9 cellular contexts compared by ENCODE assay signal in genomic region chrX:136168929-136169735, GRCh38. TPM values are rescaled to one million over a fixed set of nuclear protein-coding genes. Genes with fewer than 3 reads are reported as not detected.
A peak's percentile ranks its signal among the peaks of the same experiment; 100 is the strongest.
DNase-seq lines count a peak whose midpoint lies in the region; ATAC-seq and TF ChIP-seq lines count a peak whose summit lies in the region.
"Had no signal": no experiment of that assay in that cellular context is flagged by ENCODE, and none has a peak within 500 bp of the region (broad histone marks: within the 10 kb centered on the region; RNA-seq: fewer than 3 reads in every experiment).

No MANE protein-coding gene starts in this region.

- DNase-seq in Ammon's horn (ENCODE audit: low spot score) (peak; percentile 45), NCI-H226 (peak; percentile 32), endothelial cell (ENCODE audit: low spot score) (peak; percentile 31), MM.1S (no peak), ACHN (no peak)
- DNase-seq in activated CD4-positive, alpha-beta T cell treated with anti-CD3 and anti-CD28 coated beads for 36 hours, result no peak
- no peak for DNase-seq in activated CD4-positive, alpha-beta T cell treated with anti-CD3 and anti-CD28 coated beads, Interleukin-2, amount 10 ng/mL, durations not matched to agents 7 days and 5 days
- DNase-seq: T-helper 1 cell had no signal

- peak overlapping the region; percentile 48 for H3K27ac Mint-ChIP-seq in endothelial cell (ENCODE audit: unreplicated experiment)
- H3K27ac Mint-ChIP-seq in activated CD4-positive, alpha-beta T cell treated with anti-CD3 and anti-CD28 coated beads for 36 hours, result no peak overlapping the region
- H3K27ac Mint-ChIP-seq in activated CD4-positive, alpha-beta T cell treated with anti-CD3 and anti-CD28 coated beads, Interleukin-2, amount 10 ng/mL, durations not matched to agents 7 days and 5 days, result no peak overlapping the region

- no peaks in the 10 kb centered on the region for H3K9me3 ChIP-seq in muscle layer of colon (ENCODE audit: low read length)
- H3K9me3 ChIP-seq in MM.1S (replicated peaks; ENCODE audit: insufficient read depth, low read length), result no peaks in the 10 kb centered on the region

- no peaks in the 10 kb centered on the region for H3K9me3 Mint-ChIP-seq in endothelial cell (ENCODE audit: unreplicated experiment)
- H3K9me3 Mint-ChIP-seq in activated CD4-positive, alpha-beta T cell treated with anti-CD3 and anti-CD28 coated beads for 36 hours (ENCODE audit: low read depth), result no peaks in the 10 kb centered on the region
- no peaks in the 10 kb centered on the region for H3K9me3 Mint-ChIP-seq in activated CD4-positive, alpha-beta T cell treated with anti-CD3 and anti-CD28 coated beads, Interleukin-2, amount 10 ng/mL, durations not matched to agents 7 days and 5 days

- H3K9ac ChIP-seq in muscle layer of colon (ENCODE audit: low read length) (peak overlapping the region; percentile 55), MM.1S (ENCODE audit: low read length) (no peak overlapping the region)

- intact Hi-C loops in activated CD4-positive, alpha-beta T cell treated with anti-CD3 and anti-CD28 coated beads for 36 hours (cut with DNase I, micrococcal nuclease), result no loop called here

- no peaks in the 10 kb centered on the region for H3K27me3 Mint-ChIP-seq in endothelial cell (ENCODE audit: unreplicated experiment)
- no peaks in the 10 kb centered on the region for H3K27me3 Mint-ChIP-seq in activated CD4-positive, alpha-beta T cell treated with anti-CD3 and anti-CD28 coated beads for 36 hours
- H3K27me3 Mint-ChIP-seq in activated CD4-positive, alpha-beta T cell treated with anti-CD3 and anti-CD28 coated beads, Interleukin-2, amount 10 ng/mL, durations not matched to agents 7 days and 5 days, result no peaks in the 10 kb centered on the region

- H3K27ac ChIP-seq in muscle layer of colon (ENCODE audit: low read depth, low read length) (peak overlapping the region; percentile 63), MM.1S (ENCODE audit: low read length) (no peak overlapping the region)

- POLR2A ChIA-PET in activated CD4-positive, alpha-beta T cell treated with anti-CD3 and anti-CD28 coated beads for 36 hours (lab: Charles Lee), result no interaction called here
- POLR2A ChIA-PET in activated CD4-positive, alpha-beta T cell treated with anti-CD3 and anti-CD28 coated beads, Interleukin-2, amount 10 ng/mL, durations not matched to agents 7 days and 5 days (lab: Charles Lee), result no interaction called here

- H3K36me3 ChIP-seq in muscle layer of colon (ENCODE audit: insufficient read depth, low read length), result peaks cover 3% of the 10 kb centered on the region
- no peaks in the 10 kb centered on the region; the same call in 1 of the 2 replicates for H3K36me3 ChIP-seq in MM.1S (replicated peaks; ENCODE audit: insufficient read depth, low read length)

- H3K4me3 Mint-ChIP-seq in endothelial cell (ENCODE audit: unreplicated experiment), result no peak overlapping the region
- no peak overlapping the region for H3K4me3 Mint-ChIP-seq in activated CD4-positive, alpha-beta T cell treated with anti-CD3 and anti-CD28 coated beads for 36 hours
- no peak overlapping the region for H3K4me3 Mint-ChIP-seq in activated CD4-positive, alpha-beta T cell treated with anti-CD3 and anti-CD28 coated beads, Interleukin-2, amount 10 ng/mL, durations not matched to agents 7 days and 5 days

- TF ChIP-seq CTCF in endothelial cell (IDR thresholded peaks at IDR 0.05; ENCODE audit: unreplicated experiment) (no peak), MM.1S (IDR thresholded peaks at IDR 0.05; ENCODE audit: low read length) (no peak)

- in situ Hi-C loops in ACHN (cut with HindIII; ENCODE audit: low pct_ligation_motif_present, low pct_unique_long_range_greater_than_20kb, low sequenced_read_pairs), result no loop called here

- peaks cover 56% of the 10 kb centered on the region for H3K79me2 ChIP-seq in MM.1S (ENCODE audit: low read length)

- H3K9me2 ChIP-seq in MM.1S (replicated peaks; ENCODE audit: insufficient read depth, low read length), result no peaks in the 10 kb centered on the region

- H3K36me3 Mint-ChIP-seq in endothelial cell (ENCODE audit: low read depth, unreplicated experiment), result no peaks in the 10 kb centered on the region
- H3K36me3 Mint-ChIP-seq in activated CD4-positive, alpha-beta T cell treated with anti-CD3 and anti-CD28 coated beads for 36 hours (ENCODE audit: low read depth), result no peaks in the 10 kb centered on the region
- no peaks in the 10 kb centered on the region for H3K36me3 Mint-ChIP-seq in activated CD4-positive, alpha-beta T cell treated with anti-CD3 and anti-CD28 coated beads, Interleukin-2, amount 10 ng/mL, durations not matched to agents 7 days and 5 days (ENCODE audit: low read depth)

- H3K4me1 Mint-ChIP-seq in endothelial cell (ENCODE audit: unreplicated experiment), result no peaks in the 10 kb centered on the region
- H3K4me1 Mint-ChIP-seq in activated CD4-positive, alpha-beta T cell treated with anti-CD3 and anti-CD28 coated beads for 36 hours, result no peaks in the 10 kb centered on the region
- H3K4me1 Mint-ChIP-seq in activated CD4-positive, alpha-beta T cell treated with anti-CD3 and anti-CD28 coated beads, Interleukin-2, amount 10 ng/mL, durations not matched to agents 7 days and 5 days, result no peaks in the 10 kb centered on the region

- no peaks in the 10 kb centered on the region; the same call in 1 of the 2 replicates for H3F3A ChIP-seq in MM.1S (ENCODE audit: insufficient read depth, low read length)

- no peaks in the 10 kb centered on the region for H3K27me3 ChIP-seq in muscle layer of colon (ENCODE audit: control insufficient read depth in 1 of 2, insufficient read depth in 2 of 2, low read length in 2 of 2)
- H3K27me3 ChIP-seq in MM.1S (replicated peaks; ENCODE audit: insufficient read depth, low read length), result no peaks in the 10 kb centered on the region

- H3K4me3 ChIP-seq in muscle layer of colon (ENCODE audit: low read depth in 1 of 2, low read length in 2 of 2), result peak overlapping the region in 1 of 2 donors; percentile 4
- no peak overlapping the region for H3K4me3 ChIP-seq in MM.1S (ENCODE audit: low read length)

- CTCF ChIA-PET in activated CD4-positive, alpha-beta T cell treated with anti-CD3 and anti-CD28 coated beads for 36 hours (lab: Charles Lee), result interaction anchor here (0.6 to 1.0 kb wide), 3 partner anchors 24 to 178 kb away, joined by 3 to 7 read pairs (median 4); no protein-coding TSS in a partner anchor
- CTCF ChIA-PET in activated CD4-positive, alpha-beta T cell treated with anti-CD3 and anti-CD28 coated beads, Interleukin-2, amount 10 ng/mL, durations not matched to agents 7 days and 5 days (lab: Charles Lee), result interaction anchor here (0.6 to 0.7 kb wide), 2 partner anchors 19 to 36 kb away, joined by 3 read pairs; no protein-coding TSS in a partner anchor

- no peak overlapping the region for H3K4me2 ChIP-seq in MM.1S (ENCODE audit: low read depth, low read length)

- ATAC-seq in activated CD4-positive, alpha-beta T cell treated with anti-CD3 and anti-CD28 coated beads for 36 hours, result no peak

- H2AFZ ChIP-seq in MM.1S (ENCODE audit: low read length), result no peak overlapping the region

- no peaks in the 10 kb centered on the region for H4K20me1 ChIP-seq in MM.1S (ENCODE audit: insufficient read depth, low read length)

- peaks cover 55% of the 10 kb centered on the region for H3K4me1 ChIP-seq in muscle layer of colon (ENCODE audit: insufficient read depth, low read length)
- no peaks in the 10 kb centered on the region for H3K4me1 ChIP-seq in MM.1S (ENCODE audit: low read length)

RNA-seq across cellular contexts. Expression of gene FHL1, which starts 21.8 kb away (rescaled TPM):
- 5.6 TPM for total RNA-seq in endothelial cell (ENCODE audit: unreplicated experiment)
- 10 to 100 TPM; 19.3 to 19.8 TPM for total RNA-seq in activated CD4-positive, alpha-beta T cell treated with anti-CD3 and anti-CD28 coated beads for 36 hours
- total RNA-seq in activated CD4-positive, alpha-beta T cell treated with anti-CD3 and anti-CD28 coated beads, Interleukin-2, amount 10 ng/mL, durations not matched to agents 7 days and 5 days, result 10 to 100 TPM; 12.8 to 16.7 TPM

Comparison
In these comparisons a context has a peak if more than half of its experiments do, and no peak if none do; other contexts are left out.
1. DNase-seq: peak in Ammon's horn (single experiment), NCI-H226 (single experiment) and endothelial cell (single experiment); none in activated CD4-positive, alpha-beta T cell treated with anti-CD3 and anti-CD28 coated beads for 36 hours (single experiment), activated CD4-positive, alpha-beta T cell treated with anti-CD3 and anti-CD28 coated beads, Interleukin-2, amount 10 ng/mL, durations not matched to agents 7 days and 5 days (single experiment), MM.1S (single experiment) and ACHN (single experiment).